14 cellular contexts compared by ENCODE assay signal in the genomic region with DNA sequence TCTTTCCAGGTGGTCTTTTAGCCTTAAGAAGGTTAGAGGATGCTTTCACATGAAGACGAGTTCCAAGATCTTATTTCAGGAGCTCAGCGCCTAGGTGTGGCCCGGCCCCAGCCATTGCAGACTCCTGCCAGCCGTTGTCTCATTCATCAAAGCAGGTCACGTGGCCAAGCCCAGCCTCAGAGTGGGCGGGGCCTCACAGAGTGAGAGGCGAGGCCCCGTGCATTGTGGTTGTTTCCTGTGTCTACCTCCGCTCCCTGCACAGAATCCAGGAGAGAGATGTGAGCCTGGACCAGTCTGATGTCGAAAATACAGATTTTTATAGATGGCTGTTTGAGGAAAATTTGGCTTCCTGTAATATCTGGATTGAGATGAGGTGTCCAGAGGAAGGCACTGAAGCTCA. TPM values are rescaled to one million over a fixed set of nuclear protein-coding genes. Genes with fewer than 3 reads are reported as not detected.
DNase-seq lines count a peak whose midpoint lies in the region; ATAC-seq lines count a peak whose summit lies in the region.
"Had no signal": no experiment of that assay in that cellular context is flagged by ENCODE, and none has a peak within 500 bp of the region (broad histone marks: within the 10 kb centered on the region; RNA-seq: fewer than 3 reads in every experiment).

No MANE protein-coding gene starts in this region.

- H3K27me3 Mint-ChIP-seq in activated CD4-positive, alpha-beta T cell treated with anti-CD3 and anti-CD28 coated beads, Interleukin-2, amount 10 ng/mL, durations not matched to agents 24 days and 14 days: no peaks in the 10 kb centered on the region
- H3K27me3 Mint-ChIP-seq in central memory CD8-positive, alpha-beta T cell: no peaks in the 10 kb centered on the region
- no peaks in the 10 kb centered on the region for H3K27me3 Mint-ChIP-seq in stimulated activated naive CD8-positive, alpha-beta T cell treated with anti-CD3 and anti-CD28 coated beads, Interleukin-15, amount 100 ng/mL, for 72 hours

- ATAC-seq in central memory CD8-positive, alpha-beta T cell (replicated peaks; ENCODE audit: extremely low read depth, poor library complexity, severe bottlenecking): peak; percentile 86
- ATAC-seq in stimulated activated naive CD8-positive, alpha-beta T cell treated with anti-CD3 and anti-CD28 coated beads, Interleukin-15, amount 100 ng/mL, for 72 hours: peak; percentile 88
- no peak for ATAC-seq in left lobe of liver

- no peaks in the 10 kb centered on the region for H3K36me3 Mint-ChIP-seq in activated CD4-positive, alpha-beta T cell treated with anti-CD3 and anti-CD28 coated beads, Interleukin-2, amount 10 ng/mL, durations not matched to agents 24 days and 14 days (ENCODE audit: low read depth)
- H3K36me3 Mint-ChIP-seq in central memory CD8-positive, alpha-beta T cell (ENCODE audit: insufficient read depth): peaks cover 6% of the 10 kb centered on the region

- H3K27ac Mint-ChIP-seq in activated CD4-positive, alpha-beta T cell treated with anti-CD3 and anti-CD28 coated beads, Interleukin-2, amount 10 ng/mL, durations not matched to agents 24 days and 14 days: no peak overlapping the region
- peak overlapping the region; percentile 59 for H3K27ac Mint-ChIP-seq in central memory CD8-positive, alpha-beta T cell (ENCODE audit: low read depth)
- H3K27ac Mint-ChIP-seq in stimulated activated naive CD8-positive, alpha-beta T cell treated with anti-CD3 and anti-CD28 coated beads, Interleukin-15, amount 100 ng/mL, for 72 hours: peak overlapping the region; percentile 41 to 86

- H3K9me3 Mint-ChIP-seq in activated CD4-positive, alpha-beta T cell treated with anti-CD3 and anti-CD28 coated beads, Interleukin-2, amount 10 ng/mL, durations not matched to agents 24 days and 14 days: peaks cover 10% of the 10 kb centered on the region
- H3K9me3 Mint-ChIP-seq in central memory CD8-positive, alpha-beta T cell: peaks cover 11% of the 10 kb centered on the region
- peaks cover 4 to 11% of the 10 kb centered on the region in 2 donors for H3K9me3 Mint-ChIP-seq in stimulated activated naive CD8-positive, alpha-beta T cell treated with anti-CD3 and anti-CD28 coated beads, Interleukin-15, amount 100 ng/mL, for 72 hours

- intact Hi-C loops in activated CD4-positive, alpha-beta T cell treated with anti-CD3 and anti-CD28 coated beads, Interleukin-2, amount 10 ng/mL, durations not matched to agents 24 days and 14 days (cut with micrococcal nuclease): no loop called here

- DNase-seq in activated effector memory CD4-positive, alpha-beta T cell treated with Interleukin-2 at 50 U/mL for 16 hours: peak; percentile 33
- DNase-seq in activated effector memory CD4-positive, alpha-beta T cell treated with anti-CD3 and anti-CD28 coated beads, Interleukin-2, amount 50 U/mL, for 16 hours: no peak
- peak; percentile 79 for DNase-seq in activated CD4-positive, alpha-beta T cell treated with anti-CD3 and anti-CD28 coated beads, Interleukin-2, amount 10 ng/mL, durations not matched to agents 24 days and 14 days
- peak; percentile 28 to 61 for DNase-seq in central memory CD8-positive, alpha-beta T cell (ENCODE audit: low spot score in 2 of 2)
- DNase-seq in stimulated activated naive CD8-positive, alpha-beta T cell treated with anti-CD3 and anti-CD28 coated beads, Interleukin-15, amount 100 ng/mL, for 72 hours: peak; percentile 39 to 63
- DNase-seq in OCI-M2 (lab: John Stamatoyannopoulos, UW; ENCODE audit: unreplicated experiment) (no peak), GF-D8 (lab: John Stamatoyannopoulos, UW) (no peak), left lobe of liver (ENCODE audit: low spot score) (no peak)
- DNase-seq: anterior cingulate cortex, MG63, NCI-H524 treated with DMSO at 0.1 percent for 48 hours, small intestine had no signal

- H3K4me1 Mint-ChIP-seq in activated CD4-positive, alpha-beta T cell treated with anti-CD3 and anti-CD28 coated beads, Interleukin-2, amount 10 ng/mL, durations not matched to agents 24 days and 14 days: peaks cover 14% of the 10 kb centered on the region
- H3K4me1 Mint-ChIP-seq in central memory CD8-positive, alpha-beta T cell: peaks cover 79% of the 10 kb centered on the region
- H3K4me1 Mint-ChIP-seq in stimulated activated naive CD8-positive, alpha-beta T cell treated with anti-CD3 and anti-CD28 coated beads, Interleukin-15, amount 100 ng/mL, for 72 hours: peaks cover 41% of the 10 kb centered on the region

- no peak overlapping the region for H3K4me3 Mint-ChIP-seq in activated CD4-positive, alpha-beta T cell treated with anti-CD3 and anti-CD28 coated beads, Interleukin-2, amount 10 ng/mL, durations not matched to agents 24 days and 14 days
- peak overlapping the region; percentile 76 for H3K4me3 Mint-ChIP-seq in central memory CD8-positive, alpha-beta T cell
- peak overlapping the region; percentile 45 to 65 for H3K4me3 Mint-ChIP-seq in stimulated activated naive CD8-positive, alpha-beta T cell treated with anti-CD3 and anti-CD28 coated beads, Interleukin-15, amount 100 ng/mL, for 72 hours

RNA-seq across cellular contexts. Expression of a gene that starts 49.2 kb away (rescaled TPM):
- total RNA-seq in activated CD4-positive, alpha-beta T cell treated with anti-CD3 and anti-CD28 coated beads, Interleukin-2, amount 10 ng/mL, durations not matched to agents 24 days and 14 days: not detected in 2 replicates
- not detected for total RNA-seq in left lobe of liver
- total RNA-seq: glomerular endothelial cell, SJSA1 had no signal

RNA-seq across cellular contexts. Expression of a gene that starts 59.8 kb away (rescaled TPM):
- not detected in 2 replicates for total RNA-seq in activated CD4-positive, alpha-beta T cell treated with anti-CD3 and anti-CD28 coated beads, Interleukin-2, amount 10 ng/mL, durations not matched to agents 24 days and 14 days
- not detected for total RNA-seq in left lobe of liver
- total RNA-seq: glomerular endothelial cell, SJSA1 had no signal

Comparison
In these comparisons a context has a peak if more than half of its experiments do, and no peak if none do; other contexts are left out.
1. DNase-seq: peak in activated effector memory CD4-positive, alpha-beta T cell treated with Interleukin-2 at 50 U/mL for 16 hours (single experiment), activated CD4-positive, alpha-beta T cell treated with anti-CD3 and anti-CD28 coated beads, Interleukin-2, amount 10 ng/mL, durations not matched to agents 24 days and 14 days (single experiment), central memory CD8-positive, alpha-beta T cell (2 of 2) and stimulated activated naive CD8-positive, alpha-beta T cell treated with anti-CD3 and anti-CD28 coated beads, Interleukin-15, amount 100 ng/mL, for 72 hours (2 of 2); none in activated effector memory CD4-positive, alpha-beta T cell treated with anti-CD3 and anti-CD28 coated beads, Interleukin-2, amount 50 U/mL, for 16 hours (single experiment), OCI-M2 (single experiment), GF-D8 (single experiment) and left lobe of liver (single experiment).